In genomic region chr1:94803517-94804441, GRCh38 we compare ENCODE assay signal across 12 cellular contexts. TPM values are rescaled to one million over a fixed set of nuclear protein-coding genes. Genes with fewer than 3 reads are reported as not detected.
DNase-seq lines count a peak whose midpoint lies in the region; ATAC-seq and TF ChIP-seq lines count a peak whose summit lies in the region.
"Had no signal": no experiment of that assay in that cellular context is flagged by ENCODE, and none has a peak within 500 bp of the region (broad histone marks: within the 10 kb centered on the region; RNA-seq: fewer than 3 reads in every experiment).

No MANE protein-coding gene starts in this region.

- TF ChIP-seq CTCF in LNCaP clone FGC (IDR thresholded peaks at IDR 0.05; ENCODE audit: control insufficient read depth, extremely low read depth, insufficient read depth): no peak

- DNase-seq in LNCaP clone FGC (ENCODE audit: low read depth) (peak; percentile 31), amygdala (lab: John Stamatoyannopoulos, UW) (peak in 42 of 56 donors; percentile 8 to 80 (median 53)), hypothalamus (lab: John Stamatoyannopoulos, UW) (peak in 32 of 51 donors; percentile 7 to 90 (median 42)), sciatic nerve (ENCODE audit: low spot score) (no peak), UCSD-AML1 (lab: John Stamatoyannopoulos, UW; ENCODE audit: unreplicated experiment) (no peak), NCI-H146 (lab: John Stamatoyannopoulos, UW) (no peak)
- no peak for DNase-seq in activated naive CD4-positive, alpha-beta T cell treated with Interleukin-2 at 50 U/mL for 16 hours
- DNase-seq: activated T-cell treated with anti-CD3 and anti-CD28 coated beads, Interleukin-2, amount 50 U/mL, for 1 hour; DMS153; KBM-7; naive thymus-derived CD4-positive, alpha-beta T cell had no signal

- H3K4me3 ChIP-seq in LNCaP clone FGC (ENCODE audit: low read depth, low read length): no peak overlapping the region

- intact Hi-C loops in sciatic nerve (cut with DNase I): loop anchor here (10.0 kb wide), 2 partner anchors 269 to 389 kb away; partner anchors contain the start of gene ABCD3

- peak; percentile 88 for ATAC-seq in sciatic nerve
- ATAC-seq in GM21786 (IDR thresholded peaks at IDR 0.05; ENCODE audit: unreplicated experiment): no peak
- ATAC-seq: naive thymus-derived CD4-positive, alpha-beta T cell had no signal

RNA-seq across cellular contexts. Expression of gene SLC44A3, which starts 16.4 kb away (rescaled TPM):
- 13.8 TPM for total RNA-seq in sciatic nerve

Comparison
In these comparisons a context has a peak if more than half of its experiments do, and no peak if none do; other contexts are left out.
1. DNase-seq: peak in LNCaP clone FGC (single experiment), amygdala (42 of 56) and hypothalamus (32 of 51); none in sciatic nerve (single experiment), activated naive CD4-positive, alpha-beta T cell treated with Interleukin-2 at 50 U/mL for 16 hours (single experiment), UCSD-AML1 (single experiment) and NCI-H146 (single experiment).